In the genomic region with DNA sequence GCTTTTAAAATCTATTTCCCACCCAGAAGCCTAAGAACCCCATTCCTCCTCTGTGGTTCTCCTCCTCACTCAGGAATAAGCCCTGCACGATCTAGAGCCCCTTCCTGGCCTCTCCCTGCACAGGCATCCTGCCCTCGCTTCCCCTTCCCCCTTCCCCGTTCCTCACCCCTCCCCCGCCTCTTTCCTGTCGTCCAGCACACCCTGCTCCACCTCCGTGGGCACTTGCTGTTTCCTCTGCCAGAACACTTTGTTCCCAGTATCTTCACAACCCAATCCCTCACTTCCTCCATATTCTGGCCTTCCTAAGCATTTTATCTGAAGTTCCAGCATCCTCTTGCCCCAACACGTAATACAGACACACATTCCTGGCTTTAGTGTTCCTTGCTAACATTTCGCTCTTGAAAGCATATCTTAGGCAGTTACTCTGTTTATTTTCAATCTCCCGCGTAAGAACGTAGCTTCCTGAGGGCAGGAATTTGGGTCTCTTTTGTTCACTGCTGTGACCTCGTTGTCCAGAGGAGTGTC, we compare ENCODE assay signal across 23 cellular contexts. TPM values are rescaled to one million over a fixed set of nuclear protein-coding genes. Genes with fewer than 3 reads are reported as not detected.
DNase-seq lines count a peak whose midpoint lies in the region; FAIRE-seq and TF ChIP-seq lines count a peak whose summit lies in the region.
"Had no signal": no experiment of that assay in that cellular context is flagged by ENCODE, and none has a peak within 500 bp of the region (broad histone marks: within the 10 kb centered on the region; RNA-seq: fewer than 3 reads in every experiment).

No MANE protein-coding gene starts in this region.

- peaks cover 4% of the 10 kb centered on the region for H3K27me3 Mint-ChIP-seq in neural progenitor cell (ENCODE audit: insufficient read depth, low read depth)

- no peak overlapping the region for H2BK15ac ChIP-seq in neuronal stem cell (ENCODE audit: low read length)

- no peaks in the 10 kb centered on the region for H3K79me2 ChIP-seq in neural progenitor cell (ENCODE audit: low read depth)

- no peak for FAIRE-seq in D721Med (lab: Jason Lieb, UNC)
- FAIRE-seq: G401.6, GM12891 had no signal

- no peaks in the 10 kb centered on the region for H3K79me1 ChIP-seq in neuronal stem cell (ENCODE audit: low read depth, low read length)

- H3K4me1 Mint-ChIP-seq in neural progenitor cell, result no peaks in the 10 kb centered on the region

- H3K9ac ChIP-seq in neuronal stem cell (ENCODE audit: low read depth, low read length, poor library complexity), result peak overlapping the region; percentile 4
- no peak overlapping the region for H3K9ac ChIP-seq in neural progenitor cell
- H3K9ac ChIP-seq: BLaER1 had no signal

- no peaks in the 10 kb centered on the region for H3K9me3 ChIP-seq in esophagus muscularis mucosa
- no peaks in the 10 kb centered on the region for H3K9me3 ChIP-seq in neuronal stem cell (replicated peaks in 1 of 2; ENCODE audit: control insufficient read depth in 2 of 2, insufficient read depth in 1 of 2, low read depth in 1 of 2, low read length in 2 of 2)
- H3K9me3 ChIP-seq in neural progenitor cell (ENCODE audit: low read depth), result no peaks in the 10 kb centered on the region
- H3K9me3 ChIP-seq in spleen, result peaks cover 0 to 4% (median 0%) of the 10 kb centered on the region in 8 donors
- H3K9me3 ChIP-seq: BLaER1 had no signal

- peaks cover 0 to 8% (median 0%) of the 10 kb centered on the region in 4 donors for H3K4me1 ChIP-seq in esophagus muscularis mucosa
- no peaks in the 10 kb centered on the region for H3K4me1 ChIP-seq in neuronal stem cell (ENCODE audit: control insufficient read depth in 2 of 2, insufficient read depth in 1 of 2, low read depth in 1 of 2, low read length in 2 of 2)
- no peaks in the 10 kb centered on the region for H3K4me1 ChIP-seq in neural progenitor cell
- no peaks in the 10 kb centered on the region for H3K4me1 ChIP-seq in spleen
- H3K4me1 ChIP-seq: BLaER1 had no signal

- no peak overlapping the region for H3K27ac Mint-ChIP-seq in neural progenitor cell
- H3K27ac Mint-ChIP-seq: CD4-positive, CD25-positive, alpha-beta regulatory T cell; HFFc6 had no signal

- H3K36me3 Mint-ChIP-seq in neural progenitor cell, result no peaks in the 10 kb centered on the region
- H3K36me3 Mint-ChIP-seq: CD4-positive, CD25-positive, alpha-beta regulatory T cell had no signal

- no peak overlapping the region for H3K4me3 Mint-ChIP-seq in neural progenitor cell
- H3K4me3 Mint-ChIP-seq: CD4-positive, CD25-positive, alpha-beta regulatory T cell; HFFc6 had no signal

- H3K18ac ChIP-seq in neuronal stem cell (ENCODE audit: low read length), result no peak overlapping the region

- no peaks in the 10 kb centered on the region for H3F3A ChIP-seq in neural progenitor cell (ENCODE audit: low read depth)

- no peaks in the 10 kb centered on the region for H4K20me1 ChIP-seq in neural progenitor cell (ENCODE audit: low read depth)
- H4K20me1 ChIP-seq: BLaER1 had no signal

- H2AK5ac ChIP-seq in neuronal stem cell (ENCODE audit: low read depth, low read length), result no peak overlapping the region

- H3K4me2 ChIP-seq in neuronal stem cell (ENCODE audit: insufficient read depth, low read length, poor library complexity, severe bottlenecking), result no peak overlapping the region
- no peak overlapping the region for H3K4me2 ChIP-seq in neural progenitor cell
- H3K4me2 ChIP-seq: BLaER1 had no signal

- TF ChIP-seq CTCF in C4-2B (conservative IDR thresholded peaks at IDR 0.05) (no peak), esophagus muscularis mucosa (IDR thresholded peaks at IDR 0.05) (no peak), neural progenitor cell (IDR thresholded peaks at IDR 0.05) (no peak), spleen (IDR thresholded peaks at IDR 0.05 in 8 of 11, conservative IDR thresholded peaks at IDR 0.05 in 3 of 11) (no peak), D721Med (IDR thresholded peaks at IDR 0.05; ENCODE audit: insufficient read depth, missing control alignments) (no peak)

- H3K27me3 ChIP-seq in esophagus muscularis mucosa (no peaks in the 10 kb centered on the region), neuronal stem cell (ENCODE audit: control insufficient read depth in 3 of 3, insufficient read depth in 3 of 3, low read depth in 1 of 3, low read length in 3 of 3) (peaks cover 0 to 4% (median 0%) of the 10 kb centered on the region in 3 experiments), neural progenitor cell (no peaks in the 10 kb centered on the region), spleen (replicated peaks in 1 of 7) (no peaks in the 10 kb centered on the region)
- H3K27me3 ChIP-seq: BLaER1 had no signal

- H2BK5ac ChIP-seq in neuronal stem cell (ENCODE audit: low read length), result no peak overlapping the region

- H3K23ac ChIP-seq in neuronal stem cell (ENCODE audit: low read depth, low read length, poor library complexity), result no peak overlapping the region

- H2AFZ ChIP-seq in neuronal stem cell (ENCODE audit: low read length), result peak overlapping the region; percentile 21
- H2AFZ ChIP-seq in neural progenitor cell (replicated peaks), result no peak overlapping the region

- 67% methylated on average over 12 of the region's 12 CpGs for WGBS in esophagus muscularis mucosa
- WGBS in neuronal stem cell (ENCODE audit: extremely low coverage in 2 of 2, insufficient read length in 2 of 2, insufficient replicate concordance in 1 of 2), 2 donors, result no CpG with 5 or more reads among the region's 12 CpGs
- WGBS in spleen, 5 donors, result 48 to 60% (median 52%) methylated on average over 11 to 12 of the region's 12 CpGs

- TF ChIP-seq POLR2A in esophagus muscularis mucosa (IDR thresholded peaks at IDR 0.05; ENCODE audit: low read depth) (no peak), spleen (IDR thresholded peaks at IDR 0.05) (no peak)

- peak overlapping the region; percentile 9; the same call in 1 of the 2 replicates for H3K27ac ChIP-seq in C4-2B
- no peak overlapping the region for H3K27ac ChIP-seq in esophagus muscularis mucosa (replicated peaks in 1 of 4)
- no peak overlapping the region for H3K27ac ChIP-seq in neuronal stem cell (replicated peaks; ENCODE audit: low read length)
- H3K27ac ChIP-seq in neural progenitor cell, result no peak overlapping the region
- no peak overlapping the region for H3K27ac ChIP-seq in spleen
- H3K27ac ChIP-seq: 22Rv1, BLaER1 had no signal

- no peak overlapping the region for H2BK12ac ChIP-seq in neuronal stem cell (ENCODE audit: low read length)

- H2BK120ac ChIP-seq in neuronal stem cell (ENCODE audit: low read depth, low read length), result no peak overlapping the region

- intact Hi-C loops in esophagus muscularis mucosa (cut with DNase I) (no loop called here), head of caudate nucleus (cut with DNase I) (no loop called here), spleen (cut with DNase I; ENCODE audit: low total_unique reads) (no loop called here)

- H3K4ac ChIP-seq in neuronal stem cell (ENCODE audit: low read length), result no peak overlapping the region

- peak; percentile 88 for DNase-seq in amniotic epithelial cell (ENCODE audit: low read depth)
- DNase-seq in esophagus muscularis mucosa (ENCODE audit: extremely low spot score), result peak; percentile 50
- no peak for DNase-seq in neuronal stem cell (ENCODE audit: low spot score)
- DNase-seq in head of caudate nucleus, result no peak
- no peak for DNase-seq in neural progenitor cell (ENCODE audit: low spot score)
- DNase-seq in spleen, result no peak
- no peak for DNase-seq in D721Med (ENCODE audit: insufficient read length, low spot score)
- DNase-seq: AML-193; Calu3; CD4-positive, CD25-positive, alpha-beta regulatory T cell; DMS153; DMS79 treated with DMSO at 0.1 percent for 48 hours; EL; HCEC 1CT; HFFc6 had no signal

- no peak overlapping the region for H3K14ac ChIP-seq in neuronal stem cell (ENCODE audit: low read length)

- H3K4me3 ChIP-seq in esophagus muscularis mucosa (no peak overlapping the region), neuronal stem cell (ENCODE audit: low read length in 2 of 2) (no peak overlapping the region), neural progenitor cell (no peak overlapping the region), spleen (no peak overlapping the region)
- H3K4me3 ChIP-seq: BLaER1 had no signal

- no peak for TF ChIP-seq EP300 in esophagus muscularis mucosa (IDR thresholded peaks at IDR 0.05)

- no peak overlapping the region for H4K8ac ChIP-seq in neuronal stem cell (ENCODE audit: low read depth, low read length)

- no peaks in the 10 kb centered on the region for H3K9me3 Mint-ChIP-seq in neural progenitor cell

- no peak overlapping the region for H4K91ac ChIP-seq in neuronal stem cell (ENCODE audit: low read depth, low read length, poor library complexity)

- no peaks in the 10 kb centered on the region for H3K36me3 ChIP-seq in esophagus muscularis mucosa
- H3K36me3 ChIP-seq in neuronal stem cell (replicated peaks in 1 of 2; ENCODE audit: control insufficient read depth in 2 of 2, insufficient read depth in 2 of 2, low read length in 2 of 2), result no peaks in the 10 kb centered on the region
- no peaks in the 10 kb centered on the region for H3K36me3 ChIP-seq in neural progenitor cell
- no peaks in the 10 kb centered on the region for H3K36me3 ChIP-seq in spleen
- H3K36me3 ChIP-seq: BLaER1 had no signal

RNA-seq across cellular contexts. Expression of a gene that starts 20.2 kb away (rescaled TPM):
- total RNA-seq in esophagus muscularis mucosa (under 1 TPM in 1 of 4 donors, not detected in 3; 0.75 TPM), neural progenitor cell (ENCODE audit: low replicate concordance) (not detected in 2 replicates), spleen (not detected)
- polyA plus RNA-seq in neuronal stem cell (2013, experiment 1 of 2), result not detected
- polyA plus RNA-seq in neuronal stem cell (2013, experiment 2 of 2), result not detected
- polyA plus RNA-seq in spleen, result not detected
- total RNA-seq: A673; Calu3; CD4-positive, CD25-positive, alpha-beta regulatory T cell; H4; HFFc6; HT1080 had no signal
- polyA plus RNA-seq: CD4-positive, CD25-positive, alpha-beta regulatory T cell had no signal

Comparison
In these comparisons a context has a peak if more than half of its experiments do, and no peak if none do; other contexts are left out.
1. DNase-seq: peak in amniotic epithelial cell (single experiment) and esophagus muscularis mucosa (single experiment); none in neuronal stem cell (single experiment), head of caudate nucleus (0 of 42), neural progenitor cell (single experiment), spleen (single experiment) and D721Med (single experiment).